ENCODE assay signal across 10 cellular contexts in genomic region chrX:114462266-114462665, GRCh38.
"Had no signal": no experiment of that assay in that cellular context is flagged by ENCODE, and none has a peak within 500 bp of the region (broad histone marks: within the 10 kb centered on the region; RNA-seq: fewer than 3 reads in every experiment).

No MANE protein-coding gene starts in this region.

- H3K4me3 Mint-ChIP-seq: H9, HFFc6, IgD-negative memory B cell had no signal

- H3K4me2 ChIP-seq: KMS-11 had no signal

- FAIRE-seq: H54, HepG2, HTR-8/SVneo had no signal

- DNase-seq: GOT3, H9, HFFc6, KBM-7 had no signal

- H3K27ac Mint-ChIP-seq: HFFc6, IgD-negative memory B cell had no signal

- H3K9ac ChIP-seq: KMS-11 had no signal

- ATAC-seq: HCT116, HepG2 had no signal

- H3K9me3 Mint-ChIP-seq: HFFc6 had no signal

- H3K27ac ChIP-seq: KMS-11 had no signal

- H3K4me1 Mint-ChIP-seq: IgD-negative memory B cell had no signal

- H3K27me3 Mint-ChIP-seq: IgD-negative memory B cell had no signal
